Comparison of ENCODE assay signal across 9 cellular contexts in the genomic region with DNA sequence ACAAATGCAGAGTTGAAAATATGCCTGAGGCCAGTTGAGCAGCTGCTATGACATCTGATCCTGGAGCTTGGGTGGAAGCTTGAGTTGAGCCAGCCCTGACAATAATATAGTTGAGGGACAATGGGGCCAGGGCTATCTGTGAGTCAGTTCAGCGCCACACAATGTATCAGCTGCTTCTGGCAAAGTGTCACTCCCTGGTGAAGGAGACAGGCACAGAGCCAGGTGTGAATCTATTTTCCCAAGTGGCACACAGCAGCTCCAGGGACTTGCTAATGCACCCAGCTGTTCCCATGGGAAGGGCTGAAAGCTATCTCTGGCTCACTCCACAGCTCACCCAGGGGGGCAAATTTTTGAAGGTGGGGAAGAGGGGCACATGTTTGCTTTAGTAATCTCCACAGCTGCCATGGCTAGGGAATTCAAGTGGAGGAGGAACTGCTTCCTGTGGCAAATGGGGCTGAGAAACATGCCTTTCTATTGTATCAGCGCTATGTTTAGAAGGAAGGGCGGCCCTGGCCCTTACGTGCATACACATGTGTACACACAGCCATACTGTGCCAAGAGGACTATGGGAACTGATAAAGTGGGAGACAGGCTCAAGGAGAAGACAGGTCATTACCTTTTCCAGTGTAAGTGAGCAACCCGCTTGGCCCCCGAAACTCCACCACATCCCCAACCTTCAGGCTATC.
DNase-seq lines count a peak whose midpoint lies in the region; ATAC-seq and TF ChIP-seq lines count a peak whose summit lies in the region.
"Had no signal": no experiment of that assay in that cellular context is flagged by ENCODE, and none has a peak within 500 bp of the region (broad histone marks: within the 10 kb centered on the region; RNA-seq: fewer than 3 reads in every experiment).

No MANE protein-coding gene starts in this region.

- peak overlapping the region in 19 of 21 experiments; percentile 15 to 94 (median 68) for H3K27ac ChIP-seq in skin epidermis
- no peak overlapping the region for H3K27ac ChIP-seq in coronary artery
- H3K27ac ChIP-seq: SJSA1 had no signal

- no peak overlapping the region for H3K4me3 ChIP-seq in skin epidermis
- H3K4me3 ChIP-seq in coronary artery, result no peak overlapping the region
- H3K4me3 ChIP-seq: SJSA1 had no signal

- DNase-seq in NCI-H526 (lab: John Stamatoyannopoulos, UW), result peak; percentile 68 to 69
- DNase-seq in NCI-H526 treated with DMSO at 0.1 percent for 48 hours (lab: John Stamatoyannopoulos, UW), result no peak
- peak; percentile 80 for DNase-seq in NCI-H748 (lab: John Stamatoyannopoulos, UW; ENCODE audit: unreplicated experiment)
- DNase-seq in fibroblast of peridontal ligament (ENCODE audit: extremely low read depth), result peak; percentile 9
- DNase-seq in C1 segment of cervical spinal cord (lab: John Stamatoyannopoulos, UW), result no peak
- DNase-seq in coronary artery (ENCODE audit: low spot score), result no peak

- no peak for TF ChIP-seq CTCF in coronary artery (IDR thresholded peaks at IDR 0.05)

- ATAC-seq in HG03095 (IDR thresholded peaks at IDR 0.05; ENCODE audit: unreplicated experiment), result no peak

Comparison
In these comparisons a context has a peak if more than half of its experiments do, and no peak if none do; other contexts are left out.
1. DNase-seq: peak in NCI-H526 (2 of 2), NCI-H748 (single experiment) and fibroblast of peridontal ligament (single experiment); none in NCI-H526 treated with DMSO at 0.1 percent for 48 hours (single experiment), C1 segment of cervical spinal cord (0 of 14) and coronary artery (single experiment).
2. H3K27ac ChIP-seq: peak in skin epidermis (19 of 21); none in coronary artery (0 of 2).